ENCODE assay signal across 8 cellular contexts in the genomic region with DNA sequence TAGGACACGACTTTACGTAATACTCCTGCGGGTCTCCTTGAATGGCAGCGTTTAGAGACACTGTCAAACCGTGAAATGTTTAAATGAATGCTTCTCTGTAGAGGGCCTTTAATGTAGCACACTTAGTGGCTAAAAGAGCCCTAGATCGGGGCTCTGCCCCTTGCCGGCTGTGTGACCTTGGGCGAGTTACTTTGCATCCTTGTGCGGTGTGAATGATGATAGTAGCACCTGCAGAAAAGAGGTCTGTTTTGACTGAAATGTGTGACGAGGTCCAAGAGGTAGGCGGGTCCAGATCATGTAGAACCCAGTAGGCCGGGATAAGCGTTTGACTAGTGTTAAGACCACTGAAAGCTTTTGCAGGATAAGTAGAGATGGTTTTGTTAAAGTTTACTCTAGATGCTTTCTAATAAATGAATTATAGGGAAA. TPM values are rescaled to one million over a fixed set of nuclear protein-coding genes. Genes with fewer than 3 reads are reported as not detected.
DNase-seq lines count a peak whose midpoint lies in the region; ATAC-seq and TF ChIP-seq lines count a peak whose summit lies in the region.

No MANE protein-coding gene starts in this region.

- H3K9me3 ChIP-seq in A673 (ENCODE audit: low read depth, low read length, poor library complexity, severe bottlenecking), result no peaks in the 10 kb centered on the region
- H3K9me3 ChIP-seq in Panc1 (ENCODE audit: control insufficient read depth, insufficient read depth, low read depth, low read length), result no peaks in the 10 kb centered on the region
- H3K9me3 ChIP-seq in esophagus (ENCODE audit: control insufficient read depth in 2 of 2, insufficient read depth in 1 of 2, low read depth in 1 of 2, low read length in 1 of 2), result no peaks in the 10 kb centered on the region
- no peaks in the 10 kb centered on the region for H3K9me3 ChIP-seq in neural progenitor cell (ENCODE audit: low read depth)

- POLR2A ChIA-PET in A673 (lab: Charles Lee; ENCODE audit: low non-redundant PET), result no interaction called here
- POLR2A ChIA-PET in Panc1 (lab: Charles Lee), result no interaction called here

- H3K4me3 ChIP-seq in A673 (ENCODE audit: low read depth, low read length, poor library complexity, severe bottlenecking) (peak overlapping the region; percentile 83), Panc1 (ENCODE audit: low read depth in 2 of 2, low read length in 2 of 2) (peak overlapping the region; percentile 85 to 99), esophagus (ENCODE audit: low read depth in 1 of 2, low read length in 2 of 2) (peak overlapping the region; percentile 94 to 98), neural progenitor cell (peak overlapping the region; percentile 95)

- DNase-seq in A673 (ENCODE audit: low spot score) (no peak), Panc1 (ENCODE audit: low read depth, low spot score) (no peak), neural progenitor cell (ENCODE audit: low spot score) (peak; percentile 23), DMS153 (lab: John Stamatoyannopoulos, UW) (no peak)
- DNase-seq in stimulated activated naive CD4-positive, alpha-beta T cell treated with Interleukin-2 at 50 U/mL for 16 hours (lab: John Stamatoyannopoulos, UW), result no peak

- peaks cover 33% of the 10 kb centered on the region for H3K4me1 Mint-ChIP-seq in neural progenitor cell

- TF ChIP-seq CTCF in A673 (conservative IDR thresholded peaks at IDR 0.05; ENCODE audit: low read depth, low read length) (no peak), Panc1 (IDR thresholded peaks at IDR 0.05) (peak; percentile 41; the same call in 1 of the 2 replicates), neural progenitor cell (IDR thresholded peaks at IDR 0.05) (no peak)

- CTCF ChIA-PET in A673 (lab: Charles Lee) (no interaction called here), Panc1 (lab: Charles Lee) (no interaction called here)

- H3K36me3 ChIP-seq in A673 (ENCODE audit: insufficient read depth, low read length, poor library complexity, severe bottlenecking) (peaks cover 26% of the 10 kb centered on the region), Panc1 (ENCODE audit: control insufficient read depth, insufficient read depth, low read length) (peaks cover 10% of the 10 kb centered on the region), esophagus (ENCODE audit: control insufficient read depth in 2 of 2, insufficient read depth in 2 of 2, low read length in 1 of 2) (peaks cover 3 to 6% of the 10 kb centered on the region in 2 donors), neural progenitor cell (peaks cover 33% of the 10 kb centered on the region)

- WGBS in esophagus, 2 donors, result 0% methylated on average over 13 of the region's 13 CpGs

- in situ Hi-C loops in Panc1 (cut with HindIII; ENCODE audit: low pct_unique_long_range_greater_than_20kb, low sequenced_read_pairs), result no loop called here

- H3K79me2 ChIP-seq in neural progenitor cell (ENCODE audit: low read depth), result peaks cover 76% of the 10 kb centered on the region

- H3K27me3 Mint-ChIP-seq in neural progenitor cell (ENCODE audit: insufficient read depth, low read depth), result peaks cover 2% of the 10 kb centered on the region

- peaks cover 53% of the 10 kb centered on the region for H4K20me1 ChIP-seq in neural progenitor cell (ENCODE audit: low read depth)

- no peaks in the 10 kb centered on the region for H3K9me3 Mint-ChIP-seq in neural progenitor cell

- peak overlapping the region; percentile 96 for H3K27ac Mint-ChIP-seq in neural progenitor cell

- intact Hi-C loops in A673 (cut with micrococcal nuclease; ENCODE audit: unreplicated experiment), result no loop called here
- intact Hi-C loops in Panc1 (cut with micrococcal nuclease; ENCODE audit: unreplicated experiment), result no loop called here

- peaks cover 9% of the 10 kb centered on the region for H3F3A ChIP-seq in neural progenitor cell (ENCODE audit: low read depth)

- peaks cover 25% of the 10 kb centered on the region for H3K36me3 Mint-ChIP-seq in neural progenitor cell

- peak overlapping the region; percentile 94 for H3K27ac ChIP-seq in A673 (ENCODE audit: low read depth, low read length, poor library complexity, severe bottlenecking)
- H3K27ac ChIP-seq in Panc1 (ENCODE audit: low read length), result peak overlapping the region; percentile 93
- H3K27ac ChIP-seq in esophagus (ENCODE audit: low read depth in 2 of 2, low read length in 1 of 2), result peak overlapping the region; percentile 92 to 98
- peak overlapping the region; percentile 99 for H3K27ac ChIP-seq in neural progenitor cell

- peak overlapping the region; percentile 97 for H3K9ac ChIP-seq in neural progenitor cell

- ATAC-seq in GM18517 (IDR thresholded peaks at IDR 0.05; ENCODE audit: unreplicated experiment) (peak; percentile 40), HG02970 (IDR thresholded peaks at IDR 0.05; ENCODE audit: low FRiP score, unreplicated experiment) (peak; percentile 32), Panc1 (no peak)

- H3K27me3 ChIP-seq in A673 (replicated peaks; ENCODE audit: insufficient read depth, low read depth, low read length, poor library complexity) (no peaks in the 10 kb centered on the region), Panc1 (ENCODE audit: control insufficient read depth, insufficient read depth, low read length) (no peaks in the 10 kb centered on the region), esophagus (ENCODE audit: control insufficient read depth in 1 of 2, insufficient read depth in 2 of 2, low read length in 2 of 2) (no peaks in the 10 kb centered on the region), neural progenitor cell (no peaks in the 10 kb centered on the region)

- H3K4me1 ChIP-seq in A673 (ENCODE audit: insufficient read depth, low read length, poor library complexity, severe bottlenecking) (peaks cover 20% of the 10 kb centered on the region), Panc1 (ENCODE audit: control insufficient read depth, insufficient read depth, low read length) (peaks cover 7% of the 10 kb centered on the region), esophagus (ENCODE audit: control insufficient read depth in 2 of 2, insufficient read depth in 2 of 2, low read length in 1 of 2) (peaks cover 0 to 3% of the 10 kb centered on the region in 2 donors), neural progenitor cell (peaks cover 29% of the 10 kb centered on the region)

- peak overlapping the region; percentile 100 for H3K4me3 Mint-ChIP-seq in neural progenitor cell

- peak overlapping the region; percentile 98 for H3K4me2 ChIP-seq in neural progenitor cell

- BruUV-seq in A673 (replicated peaks; lab: Mats Ljungman, UMichigan) (no TSS peak), Panc1 (replicated peaks; lab: Mats Ljungman, UMichigan) (no TSS peak)

- H2AFZ ChIP-seq in neural progenitor cell (replicated peaks), result no peak overlapping the region

RNA-seq across cellular contexts. Expression of a gene that starts 0.9 kb away (rescaled TPM):
- total RNA-seq in A673 (2021) (63.4 and 67.9 TPM in 2 replicates), Panc1 (2021; ENCODE audit: unreplicated experiment) (52.4 TPM), neural progenitor cell (ENCODE audit: low replicate concordance) (40.2 and 76.4 TPM in 2 replicates)
- polyA plus RNA-seq in Panc1 (2012; ENCODE audit: insufficient read length), result 53.1 TPM
- 1 to 10 TPM; 6.3 to 9.4 TPM for polyA plus RNA-seq in esophagus

RNA-seq across cellular contexts. Expression of a gene that starts 43.5 kb away (rescaled TPM):
- total RNA-seq in A673 (2021) (24.3 and 26.2 TPM in 2 replicates), Panc1 (2021; ENCODE audit: unreplicated experiment) (31.0 TPM), neural progenitor cell (ENCODE audit: low replicate concordance) (29.7 and 44.3 TPM in 2 replicates)
- polyA plus RNA-seq in Panc1 (2012; ENCODE audit: insufficient read length), result 16.5 TPM
- 1 to 10 TPM; 8.8 to 9.2 TPM for polyA plus RNA-seq in esophagus

RNA-seq across cellular contexts. Expression of a gene that starts 43.7 kb away (rescaled TPM):
- total RNA-seq in A673 (2021) (222 and 275 TPM in 2 replicates), Panc1 (2021; ENCODE audit: unreplicated experiment) (165 TPM), neural progenitor cell (ENCODE audit: low replicate concordance) (180 and 316 TPM in 2 replicates)
- 79.9 TPM for polyA plus RNA-seq in Panc1 (2012; ENCODE audit: insufficient read length)
- 100 to 1,000 TPM in 1 of 2 donors, 10 to 100 TPM in 1; 70.2 to 156 TPM for polyA plus RNA-seq in esophagus
